Comparison of ENCODE assay signal across 16 cellular contexts in the genomic region with DNA sequence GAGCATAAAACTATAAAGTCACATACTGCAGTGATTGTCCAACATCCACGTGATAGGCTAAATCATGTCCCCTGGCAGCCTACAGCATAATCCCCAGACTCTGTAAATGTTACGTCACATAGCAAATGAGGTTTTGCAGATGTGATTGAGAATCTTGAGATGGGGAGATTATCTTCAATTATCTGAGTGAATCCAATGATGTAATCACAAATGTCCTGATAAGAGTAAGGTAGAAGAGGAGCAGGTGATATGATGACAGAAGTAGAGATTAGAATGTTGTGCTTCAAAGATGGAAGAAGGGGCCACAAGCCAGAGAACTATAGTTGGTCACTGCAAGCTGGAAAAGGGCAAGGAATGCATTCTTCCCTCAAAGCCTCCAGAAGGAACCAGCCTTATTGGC. TPM values are rescaled to one million over a fixed set of nuclear protein-coding genes. Genes with fewer than 3 reads are reported as not detected.
A peak's percentile ranks its signal among the peaks of the same experiment; 100 is the strongest.
DNase-seq lines count a peak whose midpoint lies in the region; ATAC-seq and TF ChIP-seq lines count a peak whose summit lies in the region.
"Had no signal": no experiment of that assay in that cellular context is flagged by ENCODE, and none has a peak within 500 bp of the region (broad histone marks: within the 10 kb centered on the region; RNA-seq: fewer than 3 reads in every experiment).

No MANE protein-coding gene starts in this region.

- H2BK120ac ChIP-seq in IMR-90 (ENCODE audit: low read depth, low read length), result no peak overlapping the region

- H4K5ac ChIP-seq in IMR-90 (ENCODE audit: low read depth, low read length), result no peak overlapping the region

- no peak overlapping the region for H4K8ac ChIP-seq in IMR-90 (ENCODE audit: low read depth in 2 of 2, low read length in 2 of 2)

- no peaks in the 10 kb centered on the region for H3K27me3 Mint-ChIP-seq in Caco-2 (ENCODE audit: insufficient read depth, unreplicated experiment)
- H3K27me3 Mint-ChIP-seq in CD4-positive, alpha-beta memory T cell, result peaks cover 3 to 5% of the 10 kb centered on the region in 2 donors

- no peaks in the 10 kb centered on the region for H3K36me3 Mint-ChIP-seq in Caco-2 (ENCODE audit: insufficient read depth, unreplicated experiment)
- no peaks in the 10 kb centered on the region for H3K36me3 Mint-ChIP-seq in CD4-positive, alpha-beta memory T cell
- H3K36me3 Mint-ChIP-seq: CD4-positive, CD25-positive, alpha-beta regulatory T cell had no signal

- H3K56ac ChIP-seq in IMR-90 (ENCODE audit: extremely low read depth, insufficient read depth, low read length), result no peak overlapping the region

- no peaks in the 10 kb centered on the region for H3K9me3 ChIP-seq in Caco-2
- H3K9me3 ChIP-seq in IMR-90 (ENCODE audit: control insufficient read depth, insufficient read depth, low read length), result no peaks in the 10 kb centered on the region
- no peaks in the 10 kb centered on the region for H3K9me3 ChIP-seq in right lobe of liver
- H3K9me3 ChIP-seq in CD4-positive, alpha-beta memory T cell (ENCODE audit: control insufficient read depth in 1 of 2, low read length in 2 of 2), result no peaks in the 10 kb centered on the region
- no peaks in the 10 kb centered on the region for H3K9me3 ChIP-seq in esophagus muscularis mucosa
- H3K9me3 ChIP-seq: BLaER1 treated with 17β-estradiol and CSF1 and Interleukin-3, amounts not matched to agents 10 nM and 100 nM had no signal

- H2BK20ac ChIP-seq in IMR-90 (ENCODE audit: low read depth, low read length), result no peak overlapping the region

- H2AK5ac ChIP-seq in IMR-90 (ENCODE audit: low read depth, low read length), result no peak overlapping the region

- POLR2A ChIA-PET in Caco-2 (lab: Charles Lee) (no interaction called here), IMR-90 (lab: Charles Lee; ENCODE audit: unreplicated experiment) (interaction anchor here (0.7 kb wide), 1 partner anchor 798 kb away, joined by 3 read pairs; no protein-coding TSS in a partner anchor)
- POLR2A ChIA-PET in CD4-positive, alpha-beta memory T cell (lab: Charles Lee; ENCODE audit: partially characterized antibody), result no interaction called here

- H3K36me3 ChIP-seq in Caco-2 (ENCODE audit: control insufficient read depth, insufficient read depth, low read length) (no peaks in the 10 kb centered on the region), IMR-90 (ENCODE audit: control insufficient read depth, insufficient read depth, low read length) (no peaks in the 10 kb centered on the region), right lobe of liver (peaks cover 0 to 78% (median 19%) of the 10 kb centered on the region in 4 donors), esophagus muscularis mucosa (no peaks in the 10 kb centered on the region)
- no peaks in the 10 kb centered on the region for H3K36me3 ChIP-seq in CD4-positive, alpha-beta memory T cell (ENCODE audit: insufficient read depth, low read length)
- H3K36me3 ChIP-seq: BLaER1 treated with 17β-estradiol and CSF1 and Interleukin-3, amounts not matched to agents 10 nM and 100 nM had no signal

- no peak for ATAC-seq in IMR-90 (ENCODE audit: low read depth)
- peak in 1 of 4 donors; percentile 4 for ATAC-seq in right lobe of liver

- peaks cover 36% of the 10 kb centered on the region for H3K4me1 ChIP-seq in Caco-2
- no peaks in the 10 kb centered on the region for H3K4me1 ChIP-seq in IMR-90 (ENCODE audit: control insufficient read depth, insufficient read depth, low read length)
- H3K4me1 ChIP-seq in right lobe of liver, result peaks cover 0 to 92% (median 25%) of the 10 kb centered on the region in 4 donors
- H3K4me1 ChIP-seq in CD4-positive, alpha-beta memory T cell (ENCODE audit: insufficient read depth, low read length), result no peaks in the 10 kb centered on the region
- H3K4me1 ChIP-seq in esophagus muscularis mucosa, result no peaks in the 10 kb centered on the region
- H3K4me1 ChIP-seq: BLaER1 treated with 17β-estradiol and CSF1 and Interleukin-3, amounts not matched to agents 10 nM and 100 nM had no signal

- H3K4me3 ChIP-seq in Caco-2 (ENCODE audit: low read depth, low read length) (no peak overlapping the region), IMR-90 (ENCODE audit: insufficient read depth, low read depth, low read length) (no peak overlapping the region), fibroblast of the aortic adventitia (ENCODE audit: low read depth, low read length) (no peak overlapping the region), right lobe of liver (no peak overlapping the region), esophagus muscularis mucosa (no peak overlapping the region)
- H3K4me3 ChIP-seq in CD4-positive, alpha-beta memory T cell (ENCODE audit: low read length in 2 of 2), result no peak overlapping the region
- H3K4me3 ChIP-seq: BLaER1 treated with 17β-estradiol and CSF1 and Interleukin-3, amounts not matched to agents 10 nM and 100 nM; GM23248 had no signal

- H3K9ac ChIP-seq in IMR-90 (ENCODE audit: low read depth, low read length), result no peak overlapping the region
- H3K9ac ChIP-seq: BLaER1 treated with 17β-estradiol and CSF1 and Interleukin-3, amounts not matched to agents 10 nM and 100 nM; GM23248 had no signal

- H3K23ac ChIP-seq in IMR-90 (ENCODE audit: low read depth, low read length), result no peak overlapping the region

- no peak overlapping the region for H2BK15ac ChIP-seq in IMR-90 (ENCODE audit: low read depth, low read length)

- H3K4me3 Mint-ChIP-seq in Caco-2 (ENCODE audit: unreplicated experiment), result no peak overlapping the region
- no peak overlapping the region for H3K4me3 Mint-ChIP-seq in CD4-positive, alpha-beta memory T cell
- H3K4me3 Mint-ChIP-seq: CD4-positive, CD25-positive, alpha-beta regulatory T cell had no signal

- WGBS in IMR-90 (ENCODE audit: extremely low coverage in 2 of 2, insufficient read length in 1 of 2), 2 experiments, result no CpG with 5 or more reads among the region's 2 CpGs
- WGBS in right lobe of liver (ENCODE audit: insufficient coverage, low coverage, low lambda C conversion rate, missing lambda C conversion rate), result 16% methylated on average over 2 of the region's 2 CpGs
- WGBS in esophagus muscularis mucosa, result 57% methylated on average over 2 of the region's 2 CpGs

- no peak overlapping the region for H3K18ac ChIP-seq in IMR-90 (ENCODE audit: low read depth, low read length)

- no peak for TF ChIP-seq POLR2A in IMR-90 (IDR thresholded peaks at IDR 0.05; ENCODE audit: low read depth, low read length)
- TF ChIP-seq POLR2A in right lobe of liver (IDR thresholded peaks at IDR 0.05), result no peak
- TF ChIP-seq POLR2A in esophagus muscularis mucosa (IDR thresholded peaks at IDR 0.05; ENCODE audit: low read depth), result no peak

- no peaks in the 10 kb centered on the region for H3K79me1 ChIP-seq in IMR-90 (ENCODE audit: low read depth in 1 of 2, low read length in 2 of 2)

- H4K20me1 ChIP-seq in IMR-90 (ENCODE audit: insufficient read depth, low read length), result no peaks in the 10 kb centered on the region
- H4K20me1 ChIP-seq: BLaER1 treated with 17β-estradiol and CSF1 and Interleukin-3, amounts not matched to agents 10 nM and 100 nM had no signal

- no peak for TF ChIP-seq EP300 in esophagus muscularis mucosa (IDR thresholded peaks at IDR 0.05)

- H3K27me3 ChIP-seq in Caco-2 (replicated peaks; ENCODE audit: control insufficient read depth, insufficient read depth, low read length), result no peaks in the 10 kb centered on the region
- H3K27me3 ChIP-seq in IMR-90 (ENCODE audit: control insufficient read depth, insufficient read depth, low read length), result no peaks in the 10 kb centered on the region
- no peaks in the 10 kb centered on the region for H3K27me3 ChIP-seq in right lobe of liver
- H3K27me3 ChIP-seq in CD4-positive, alpha-beta memory T cell (ENCODE audit: insufficient read depth, low read length), result no peaks in the 10 kb centered on the region
- no peaks in the 10 kb centered on the region for H3K27me3 ChIP-seq in esophagus muscularis mucosa
- H3K27me3 ChIP-seq: BLaER1 treated with 17β-estradiol and CSF1 and Interleukin-3, amounts not matched to agents 10 nM and 100 nM had no signal

- H3K4me2 ChIP-seq in IMR-90 (ENCODE audit: low read depth, low read length), result no peak overlapping the region
- H3K4me2 ChIP-seq: BLaER1 treated with 17β-estradiol and CSF1 and Interleukin-3, amounts not matched to agents 10 nM and 100 nM had no signal

- TF ChIP-seq CTCF in Caco-2 (IDR thresholded peaks at IDR 0.05; ENCODE audit: insufficient read depth in 1 of 2, low read depth in 1 of 2, low read length in 1 of 2, severe bottlenecking in 1 of 2, unreplicated experiment in 1 of 2), result no peak
- no peak for TF ChIP-seq CTCF in IMR-90 (conservative IDR thresholded peaks at IDR 0.05; ENCODE audit: low read depth, low read length)
- no peak for TF ChIP-seq CTCF in fibroblast of the aortic adventitia (IDR thresholded peaks at IDR 0.05; ENCODE audit: insufficient read depth, low read length)
- TF ChIP-seq CTCF in right lobe of liver (IDR thresholded peaks at IDR 0.05), result no peak
- no peak for TF ChIP-seq CTCF in esophagus muscularis mucosa (IDR thresholded peaks at IDR 0.05)

- DNase-seq in Caco-2, result peak; percentile 18 to 40
- DNase-seq in IMR-90, result no peak
- peak; percentile 19 for DNase-seq in fibroblast of the aortic adventitia (ENCODE audit: low read depth)
- DNase-seq in right lobe of liver, result no peak
- DNase-seq in CD4-positive, alpha-beta memory T cell, result no peak
- DNase-seq in esophagus muscularis mucosa (ENCODE audit: extremely low spot score), result no peak
- no peak for DNase-seq in HuH-7.5 (ENCODE audit: low spot score)
- DNase-seq: ACHN; CD4-positive, CD25-positive, alpha-beta regulatory T cell; DMS153; DND-41; GDM1; GM23248; KBM-7 had no signal

- H3K9me1 ChIP-seq in IMR-90 (ENCODE audit: insufficient read depth, low read length), result no peaks in the 10 kb centered on the region

- H3K4me1 Mint-ChIP-seq in Caco-2 (ENCODE audit: low read depth, unreplicated experiment), result peaks cover 7% of the 10 kb centered on the region
- H3K4me1 Mint-ChIP-seq in CD4-positive, alpha-beta memory T cell, result no peaks in the 10 kb centered on the region
- H3K4me1 Mint-ChIP-seq: CD4-positive, CD25-positive, alpha-beta regulatory T cell had no signal

- no peak overlapping the region for H2AK9ac ChIP-seq in IMR-90 (replicated peaks; ENCODE audit: low read depth, low read length, poor library complexity)

- CTCF ChIA-PET in Caco-2 (lab: Charles Lee) (interaction anchor here (1.4 kb wide), 1 partner anchor 49 kb away, joined by 3 read pairs; no protein-coding TSS in a partner anchor), IMR-90 (lab: Yijun Ruan, JAX) (interaction anchor here (0.7 to 0.9 kb wide), 2 partner anchors 11 to 21 kb away, joined by 3 read pairs; no protein-coding TSS in a partner anchor)
- CTCF ChIA-PET in CD4-positive, alpha-beta memory T cell (lab: Charles Lee; ENCODE audit: partially characterized antibody), result no interaction called here

- H3K27ac ChIP-seq in IMR-90 (ENCODE audit: insufficient read depth, low read length), result no peak overlapping the region
- H3K27ac ChIP-seq in right lobe of liver, result peak overlapping the region in 2 of 3 donors; percentile 53 to 75
- H3K27ac ChIP-seq in CD4-positive, alpha-beta memory T cell (ENCODE audit: low read depth, low read length), result no peak overlapping the region
- no peak overlapping the region for H3K27ac ChIP-seq in esophagus muscularis mucosa (replicated peaks in 1 of 4)
- H3K27ac ChIP-seq: BLaER1 treated with 17β-estradiol and CSF1 and Interleukin-3, amounts not matched to agents 10 nM and 100 nM; GM23248 had no signal

- no TSS peak for BruUV-seq in Caco-2 (replicated peaks; lab: Mats Ljungman, UMichigan)
- BruUV-seq in IMR-90 (replicated peaks; lab: Mats Ljungman, UMichigan), result no TSS peak

- no peak overlapping the region for H3K27ac Mint-ChIP-seq in Caco-2 (ENCODE audit: unreplicated experiment)
- H3K27ac Mint-ChIP-seq in CD4-positive, alpha-beta memory T cell, result no peak overlapping the region
- H3K27ac Mint-ChIP-seq: CD4-positive, CD25-positive, alpha-beta regulatory T cell had no signal

- H3K4ac ChIP-seq in IMR-90 (ENCODE audit: low read depth, low read length), result no peak overlapping the region

- dilution Hi-C loops in IMR-90 (cut with HindIII; ENCODE audit: low sequenced_read_pairs, unreplicated experiment), result no loop called here

- in situ Hi-C loops in IMR-90 (cut with MboI; ENCODE audit: low sequenced_read_pairs), result no loop called here

- no peak overlapping the region for H2BK5ac ChIP-seq in IMR-90 (ENCODE audit: low read depth, low read length, poor library complexity, severe bottlenecking)

- no peak overlapping the region for H3K14ac ChIP-seq in IMR-90 (replicated peaks; ENCODE audit: low read depth, low read length)

- no peaks in the 10 kb centered on the region for H3K9me3 Mint-ChIP-seq in Caco-2 (ENCODE audit: unreplicated experiment)
- no peaks in the 10 kb centered on the region for H3K9me3 Mint-ChIP-seq in CD4-positive, alpha-beta memory T cell

- intact Hi-C loops in Caco-2 (cut with micrococcal nuclease; ENCODE audit: unreplicated experiment) (loop anchor here (1.0 kb wide), 1 partner anchor 9 kb away; no protein-coding TSS in a partner anchor), IMR-90 (cut with micrococcal nuclease) (no loop called here), right lobe of liver (cut with DNase I) (no loop called here), esophagus muscularis mucosa (cut with DNase I) (no loop called here)
- intact Hi-C loops in CD4-positive, alpha-beta memory T cell (cut with micrococcal nuclease), result no loop called here

- no peak overlapping the region for H2AFZ ChIP-seq in IMR-90 (replicated peaks; ENCODE audit: low read length, poor library complexity)
- H2AFZ ChIP-seq: GM23248 had no signal

- no peak for TF ChIP-seq RAD21 in IMR-90 (IDR thresholded peaks at IDR 0.05; ENCODE audit: low read length)

- H4K91ac ChIP-seq in IMR-90 (ENCODE audit: insufficient read depth, low read depth, low read length), result no peak overlapping the region

RNA-seq across cellular contexts. Expression of gene SLC2A2, which starts 15.4 kb away (rescaled TPM):
- total RNA-seq in Caco-2 (2022), result 4.0 and 4.6 TPM in 2 replicates
- not detected in 2 replicates for total RNA-seq in IMR-90 (2012; rRNA removed)
- polyA plus RNA-seq in IMR-90 (2012; rRNA removed), result not detected in 2 replicates
- not detected in 2 replicates for polyA plus RNA-seq in IMR-90 (2012; cell fraction: cytosol; rRNA removed)
- polyA plus RNA-seq in IMR-90 (2012; cell fraction: nucleus; rRNA removed; ENCODE audit: low replicate concordance), result not detected in 2 replicates
- total RNA-seq in fibroblast of the aortic adventitia (ENCODE audit: low replicate concordance), result not detected in 2 replicates
- total RNA-seq in right lobe of liver, result 100 to 1,000 TPM; 162 to 465 (median 276) TPM
- total RNA-seq in CD4-positive, alpha-beta memory T cell, result not detected
- not detected for polyA plus RNA-seq in CD4-positive, alpha-beta memory T cell
- not detected for total RNA-seq in esophagus muscularis mucosa
- total RNA-seq: CD4-positive, CD25-positive, alpha-beta regulatory T cell; GM23248; HT1080 had no signal
- polyA plus RNA-seq: CD4-positive, CD25-positive, alpha-beta regulatory T cell; GM23248 had no signal

Comparison
In these comparisons a context has a peak if more than half of its experiments do, and no peak if none do; other contexts are left out.
1. DNase-seq: peak in Caco-2 (2 of 2) and fibroblast of the aortic adventitia (single experiment); none in IMR-90 (single experiment), right lobe of liver (0 of 3), CD4-positive, alpha-beta memory T cell (0 of 5), esophagus muscularis mucosa (single experiment) and HuH-7.5 (single experiment).
2. H3K27ac ChIP-seq: peak in right lobe of liver (2 of 3); none in IMR-90 (single experiment), CD4-positive, alpha-beta memory T cell (single experiment) and esophagus muscularis mucosa (0 of 4).
3. RNA of gene SLC2A2, which starts 15.4 kb away (total RNA-seq): 162 to 465 TPM in right lobe of liver; 4.0 to 4.6 TPM in Caco-2, not detected in IMR-90, not detected in fibroblast of the aortic adventitia, not detected in CD4-positive, alpha-beta memory T cell and not detected in esophagus muscularis mucosa; every median in the first group is over 10 times any median in the second.